Comparison of ENCODE assay signal across 15 cellular contexts in genomic region chr22:37234736-37235711, GRCh38. TPM values are rescaled to one million over a fixed set of nuclear protein-coding genes. Genes with fewer than 3 reads are reported as not detected.
DNase-seq lines count a peak whose midpoint lies in the region; ATAC-seq, FAIRE-seq and TF ChIP-seq lines count a peak whose summit lies in the region.
"Had no signal": no experiment of that assay in that cellular context is flagged by ENCODE, and none has a peak within 500 bp of the region (broad histone marks: within the 10 kb centered on the region; RNA-seq: fewer than 3 reads in every experiment).

No MANE protein-coding gene starts in this region.

- H3K4me1 ChIP-seq in OCI-LY1 (ENCODE audit: insufficient read depth, low read length, severe bottlenecking) = peaks cover 87% of the 10 kb centered on the region

- H3K4me3 ChIP-seq in OCI-LY1 (ENCODE audit: low read depth, low read length, poor library complexity, severe bottlenecking) (no peak overlapping the region), bronchial epithelial cell (ENCODE audit: low read depth, low read length) (no peak overlapping the region), foreskin fibroblast (ENCODE audit: low read depth in 1 of 2, low read length in 2 of 2) (no peak overlapping the region)
- H3K4me3 ChIP-seq: cardiac muscle cell, SK-N-MC had no signal

- no peaks in the 10 kb centered on the region for H3F3A ChIP-seq in OCI-LY1 (ENCODE audit: insufficient read depth, low read length)

- H3K79me2 ChIP-seq in OCI-LY1 (ENCODE audit: insufficient read depth, low read length) = no peaks in the 10 kb centered on the region

- peak overlapping the region; percentile 98 for H3K27ac Mint-ChIP-seq in activated T-cell treated with anti-CD3 and anti-CD28 coated beads, Interleukin-2, amount 50 U/mL, for 24 hours
- H3K27ac Mint-ChIP-seq in stimulated activated effector memory CD8-positive, alpha-beta T cell treated with anti-CD3 and anti-CD28 coated beads, Interleukin-12 subunit alpha, Interleukin-12 subunit beta, amount 100 ng/mL, for 72 hours = peak overlapping the region; percentile 97
- H3K27ac Mint-ChIP-seq: mesothelial cell of epicardium had no signal

- no peaks in the 10 kb centered on the region for H3K9me2 ChIP-seq in OCI-LY1 (ENCODE audit: low read depth, low read length)

- H4K20me1 ChIP-seq in OCI-LY1 (ENCODE audit: insufficient read depth, low read length) = no peaks in the 10 kb centered on the region

- no peak overlapping the region for H2AFZ ChIP-seq in OCI-LY1 (ENCODE audit: low read length)

- H3K4me1 Mint-ChIP-seq in activated T-cell treated with anti-CD3 and anti-CD28 coated beads, Interleukin-2, amount 50 U/mL, for 24 hours (ENCODE audit: low read depth) = peaks cover 96% of the 10 kb centered on the region
- H3K4me1 Mint-ChIP-seq in stimulated activated effector memory CD8-positive, alpha-beta T cell treated with anti-CD3 and anti-CD28 coated beads, Interleukin-12 subunit alpha, Interleukin-12 subunit beta, amount 100 ng/mL, for 72 hours = peaks cover 100% of the 10 kb centered on the region

- FAIRE-seq in bronchial epithelial cell (lab: Jason Lieb, UNC) = peak; percentile 7

- H3K9me3 Mint-ChIP-seq in activated T-cell treated with anti-CD3 and anti-CD28 coated beads, Interleukin-2, amount 50 U/mL, for 24 hours = no peaks in the 10 kb centered on the region
- H3K9me3 Mint-ChIP-seq in stimulated activated effector memory CD8-positive, alpha-beta T cell treated with anti-CD3 and anti-CD28 coated beads, Interleukin-12 subunit alpha, Interleukin-12 subunit beta, amount 100 ng/mL, for 72 hours = no peaks in the 10 kb centered on the region
- H3K9me3 Mint-ChIP-seq: mesothelial cell of epicardium had no signal

- H3K9ac ChIP-seq in OCI-LY1 (ENCODE audit: low read length) = no peak overlapping the region

- peak overlapping the region; percentile 1; the same call in 1 of the 2 replicates for H3K4me2 ChIP-seq in OCI-LY1 (ENCODE audit: low read length)

- no peaks in the 10 kb centered on the region for H3K27me3 ChIP-seq in OCI-LY1 (ENCODE audit: insufficient read depth, low read length)
- H3K27me3 ChIP-seq in bronchial epithelial cell (ENCODE audit: control insufficient read depth, insufficient read depth, low read length) = no peaks in the 10 kb centered on the region
- H3K27me3 ChIP-seq: cardiac muscle cell had no signal

- H3K36me3 ChIP-seq in OCI-LY1 (ENCODE audit: insufficient read depth, low read length) (peaks cover 80% of the 10 kb centered on the region), bronchial epithelial cell (ENCODE audit: control insufficient read depth, insufficient read depth, low read length) (peaks cover 6% of the 10 kb centered on the region)
- H3K36me3 ChIP-seq: cardiac muscle cell had no signal

- TF ChIP-seq CTCF in OCI-LY1 (IDR thresholded peaks at IDR 0.05; ENCODE audit: low read length) (no peak), bronchial epithelial cell (IDR thresholded peaks at IDR 0.05; ENCODE audit: insufficient read depth, low read length, severe bottlenecking) (no peak), foreskin fibroblast (IDR thresholded peaks at IDR 0.05; ENCODE audit: low read depth, low read length) (no peak)

- peak overlapping the region; percentile 72 for H3K27ac ChIP-seq in OCI-LY1 (ENCODE audit: low read depth, low read length, poor library complexity, severe bottlenecking)
- H3K27ac ChIP-seq: cardiac muscle cell, SK-N-MC had no signal

- no peak for ATAC-seq in stimulated activated effector memory CD8-positive, alpha-beta T cell treated with anti-CD3 and anti-CD28 coated beads, Interleukin-12 subunit alpha, Interleukin-12 subunit beta, amount 100 ng/mL, for 72 hours

- DNase-seq in activated T-cell treated with anti-CD3 and anti-CD28 coated beads, Interleukin-2, amount 50 U/mL, for 24 hours = peak; percentile 41
- no peak for DNase-seq in activated T-cell treated with anti-CD3 and anti-CD28 coated beads, Interleukin-2, amount 50 U/mL, for 1 hour
- DNase-seq in bronchial epithelial cell (ENCODE audit: low read depth) = no peak
- no peak for DNase-seq in stimulated activated effector memory CD8-positive, alpha-beta T cell treated with anti-CD3 and anti-CD28 coated beads, Interleukin-12 subunit alpha, Interleukin-12 subunit beta, amount 100 ng/mL, for 72 hours (ENCODE audit: low spot score in 2 of 2)
- no peak for DNase-seq in D341Med (ENCODE audit: low spot score)
- DNase-seq in foreskin fibroblast = no peak
- DNase-seq in hippocampal formation (lab: John Stamatoyannopoulos, UW) = no peak
- DNase-seq: NCI-H1417, NCI-H748 treated with DMSO at 0.1 percent for 48 hours, trophoblast cell had no signal

- H3K27me3 Mint-ChIP-seq in activated T-cell treated with anti-CD3 and anti-CD28 coated beads, Interleukin-2, amount 50 U/mL, for 24 hours = no peaks in the 10 kb centered on the region

- H3K9me3 ChIP-seq in OCI-LY1 (ENCODE audit: low read length) = no peaks in the 10 kb centered on the region

- peaks cover 98% of the 10 kb centered on the region for H3K36me3 Mint-ChIP-seq in activated T-cell treated with anti-CD3 and anti-CD28 coated beads, Interleukin-2, amount 50 U/mL, for 24 hours (ENCODE audit: low read depth)
- H3K36me3 Mint-ChIP-seq in stimulated activated effector memory CD8-positive, alpha-beta T cell treated with anti-CD3 and anti-CD28 coated beads, Interleukin-12 subunit alpha, Interleukin-12 subunit beta, amount 100 ng/mL, for 72 hours = peaks cover 100% of the 10 kb centered on the region
- H3K36me3 Mint-ChIP-seq: mesothelial cell of epicardium had no signal

- peak overlapping the region; percentile 69 for H3K4me3 Mint-ChIP-seq in activated T-cell treated with anti-CD3 and anti-CD28 coated beads, Interleukin-2, amount 50 U/mL, for 24 hours
- H3K4me3 Mint-ChIP-seq in stimulated activated effector memory CD8-positive, alpha-beta T cell treated with anti-CD3 and anti-CD28 coated beads, Interleukin-12 subunit alpha, Interleukin-12 subunit beta, amount 100 ng/mL, for 72 hours = peak overlapping the region; percentile 93
- H3K4me3 Mint-ChIP-seq: mesothelial cell of epicardium had no signal

RNA-seq across cellular contexts. Expression of gene RAC2, which starts 9.0 kb away (rescaled TPM):
- 2.6 and 6.3 TPM in 2 replicates for total RNA-seq in bronchial epithelial cell

RNA-seq across cellular contexts. Expression of gene SSTR3, which starts 22.7 kb away (rescaled TPM):
- not detected in 2 replicates for total RNA-seq in bronchial epithelial cell
- total RNA-seq: epithelial cell of proximal tubule had no signal

RNA-seq across cellular contexts. Expression of gene C1QTNF6, which starts 47.0 kb away (rescaled TPM):
- total RNA-seq in bronchial epithelial cell = 2.9 and 4.1 TPM in 2 replicates

RNA-seq across cellular contexts. Expression of gene CYTH4, which starts 47.3 kb away (rescaled TPM):
- not detected in 2 replicates for total RNA-seq in bronchial epithelial cell
- total RNA-seq: cardiac muscle cell, epithelial cell of proximal tubule, mesothelial cell of epicardium had no signal
